8 cellular contexts compared by ENCODE assay signal in genomic region chr5:891837-892389, GRCh38. TPM values are rescaled to one million over a fixed set of nuclear protein-coding genes. Genes with fewer than 3 reads are reported as not detected.
DNase-seq lines count a peak whose midpoint lies in the region; ATAC-seq and TF ChIP-seq lines count a peak whose summit lies in the region.

No MANE protein-coding gene starts in this region.

- CTCF ChIA-PET in activated naive CD4-positive, alpha-beta T cell treated with anti-CD3 and anti-CD28 coated beads, Interleukin-2, amount 10 ng/mL, durations not matched to agents 7 days and 5 days (lab: Charles Lee): interaction anchor here (1.6 kb wide), 1 partner anchor 11 kb away, joined by 10 read pairs; no protein-coding TSS in a partner anchor

- peak overlapping the region; percentile 94 for H3K9ac ChIP-seq in HUES48 (ENCODE audit: low read depth, low read length)

- intact Hi-C loops in heart left ventricle (cut with DNase I): loop anchor here in 1 of 10 donors (5.0 kb wide), 1 partner anchor 115 kb away; no protein-coding TSS in a partner anchor

- H3K4me3 Mint-ChIP-seq in activated naive CD4-positive, alpha-beta T cell treated with anti-CD3 and anti-CD28 coated beads, Interleukin-2, amount 10 ng/mL, durations not matched to agents 7 days and 5 days: peak overlapping the region; percentile 85
- peak overlapping the region; percentile 94 for H3K4me3 Mint-ChIP-seq in activated T-helper 17 cell treated with anti-CD3 and anti-CD28 coated beads, Interleukin-2, amount 50 U/mL, for 72 hours

- WGBS in heart left ventricle, 4 donors: 12 to 31% (median 16%) methylated on average over 12 to 25 of the region's 25 CpGs

- peak overlapping the region; percentile 88 for H3K27ac Mint-ChIP-seq in activated naive CD4-positive, alpha-beta T cell treated with anti-CD3 and anti-CD28 coated beads, Interleukin-2, amount 10 ng/mL, durations not matched to agents 7 days and 5 days
- H3K27ac Mint-ChIP-seq in activated T-helper 17 cell treated with anti-CD3 and anti-CD28 coated beads, Interleukin-2, amount 50 U/mL, for 72 hours: peak overlapping the region; percentile 93

- H3K36me3 ChIP-seq in HUES48 (ENCODE audit: control insufficient read depth, insufficient read depth, low read length) (peaks cover 77% of the 10 kb centered on the region), heart left ventricle (peaks cover 0 to 46% (median 43%) of the 10 kb centered on the region in 9 donors)

- H3K27me3 Mint-ChIP-seq in activated naive CD4-positive, alpha-beta T cell treated with anti-CD3 and anti-CD28 coated beads, Interleukin-2, amount 10 ng/mL, durations not matched to agents 7 days and 5 days: no peaks in the 10 kb centered on the region
- no peaks in the 10 kb centered on the region for H3K27me3 Mint-ChIP-seq in activated T-helper 17 cell treated with anti-CD3 and anti-CD28 coated beads, Interleukin-2, amount 50 U/mL, for 72 hours

- H3K9me3 Mint-ChIP-seq in activated naive CD4-positive, alpha-beta T cell treated with anti-CD3 and anti-CD28 coated beads, Interleukin-2, amount 10 ng/mL, durations not matched to agents 7 days and 5 days: no peaks in the 10 kb centered on the region
- no peaks in the 10 kb centered on the region for H3K9me3 Mint-ChIP-seq in activated T-helper 17 cell treated with anti-CD3 and anti-CD28 coated beads, Interleukin-2, amount 50 U/mL, for 72 hours

- H3K27me3 ChIP-seq in HUES48 (ENCODE audit: control insufficient read depth, insufficient read depth, low read length) (no peaks in the 10 kb centered on the region), heart left ventricle (no peaks in the 10 kb centered on the region)

- H3K4me1 Mint-ChIP-seq in activated naive CD4-positive, alpha-beta T cell treated with anti-CD3 and anti-CD28 coated beads, Interleukin-2, amount 10 ng/mL, durations not matched to agents 7 days and 5 days: peaks cover 43% of the 10 kb centered on the region
- peaks cover 15% of the 10 kb centered on the region for H3K4me1 Mint-ChIP-seq in activated T-helper 17 cell treated with anti-CD3 and anti-CD28 coated beads, Interleukin-2, amount 50 U/mL, for 72 hours

- no peak for TF ChIP-seq POLR2A in heart left ventricle (IDR thresholded peaks at IDR 0.05)

- H3K27ac ChIP-seq in HUES48 (ENCODE audit: low read depth, low read length) (peak overlapping the region; percentile 91), heart left ventricle (peak overlapping the region; percentile 66 to 97 (median 91))

- H3K4me1 ChIP-seq in HUES48 (ENCODE audit: control insufficient read depth, insufficient read depth, low read length): peaks cover 9% of the 10 kb centered on the region; the same call in 1 of the 2 replicates
- peaks cover 0 to 24% (median 14%) of the 10 kb centered on the region in 12 donors for H3K4me1 ChIP-seq in heart left ventricle

- peak; percentile 18 for ATAC-seq in activated T-helper 17 cell treated with anti-CD3 and anti-CD28 coated beads, Interleukin-2, amount 50 U/mL, for 72 hours (replicated peaks)
- peak; percentile 8 to 39 (median 23) for ATAC-seq in heart left ventricle

- peak; percentile 29 for DNase-seq in activated naive CD4-positive, alpha-beta T cell treated with anti-CD3 and anti-CD28 coated beads, Interleukin-2, amount 10 ng/mL, durations not matched to agents 7 days and 5 days
- no peak for DNase-seq in activated naive CD4-positive, alpha-beta T cell (lab: John Stamatoyannopoulos, UW)
- DNase-seq in heart left ventricle (peak in 1 of 5 donors; percentile 53), putamen (ENCODE audit: low spot score) (peak; percentile 13), mucosa of gallbladder (ENCODE audit: low spot score) (no peak), ecto neural progenitor cell (ENCODE audit: low spot score) (no peak)

- no peaks in the 10 kb centered on the region for H3K9me3 ChIP-seq in HUES48 (ENCODE audit: control insufficient read depth, insufficient read depth, low read length)
- no peaks in the 10 kb centered on the region for H3K9me3 ChIP-seq in heart left ventricle

- peak overlapping the region; percentile 89 for H3K4me3 ChIP-seq in HUES48 (ENCODE audit: low read depth, low read length)
- peak overlapping the region; percentile 48 to 99 (median 84) for H3K4me3 ChIP-seq in heart left ventricle

- no peak for TF ChIP-seq CTCF in heart left ventricle (IDR thresholded peaks at IDR 0.05)

- peaks cover 64% of the 10 kb centered on the region for H3K36me3 Mint-ChIP-seq in activated naive CD4-positive, alpha-beta T cell treated with anti-CD3 and anti-CD28 coated beads, Interleukin-2, amount 10 ng/mL, durations not matched to agents 7 days and 5 days
- H3K36me3 Mint-ChIP-seq in activated T-helper 17 cell treated with anti-CD3 and anti-CD28 coated beads, Interleukin-2, amount 50 U/mL, for 72 hours (ENCODE audit: low read depth): peaks cover 63% of the 10 kb centered on the region

RNA-seq across cellular contexts. Expression of gene BRD9, which starts 0.7 kb away (rescaled TPM):
- total RNA-seq in activated T-helper 17 cell treated with anti-CD3 and anti-CD28 coated beads, Interleukin-2, amount 50 U/mL, for 72 hours: 10 to 100 TPM; 65.2 to 72.5 TPM
- total RNA-seq in heart left ventricle (10 to 100 TPM; 17.9 to 32.1 (median 23.9) TPM), mucosa of gallbladder (40.8 TPM)
- 10 to 100 TPM; 17.5 to 19.5 TPM for polyA plus RNA-seq in heart left ventricle

RNA-seq across cellular contexts. Expression of gene TRIP13, which starts 0.8 kb away (rescaled TPM):
- 10 to 100 TPM; 18.3 to 45.0 TPM for total RNA-seq in activated T-helper 17 cell treated with anti-CD3 and anti-CD28 coated beads, Interleukin-2, amount 50 U/mL, for 72 hours
- total RNA-seq in heart left ventricle: 1 to 10 TPM in 2 of 9 donors, under 1 TPM in 7; 0.31 to 4.2 (median 0.49) TPM
- polyA plus RNA-seq in heart left ventricle: 1 to 10 TPM in 1 of 2 donors, under 1 TPM in 1; 0.19 to 1.8 TPM
- 0.92 TPM for total RNA-seq in mucosa of gallbladder

RNA-seq across cellular contexts. Expression of gene ZDHHC11, which starts 41.1 kb away (rescaled TPM):
- total RNA-seq in activated T-helper 17 cell treated with anti-CD3 and anti-CD28 coated beads, Interleukin-2, amount 50 U/mL, for 72 hours: 10 to 100 TPM; 13.6 to 26.8 TPM
- total RNA-seq in heart left ventricle (10 to 100 TPM in 6 of 9 donors, 1 to 10 TPM in 3; 6.6 to 25.0 (median 10.8) TPM), mucosa of gallbladder (23.2 TPM)
- 10 to 100 TPM in 1 of 2 donors, 1 to 10 TPM in 1; 6.3 to 12.5 TPM for polyA plus RNA-seq in heart left ventricle

Comparison
In these comparisons a context has a peak if more than half of its experiments do, and no peak if none do; other contexts are left out.
1. DNase-seq: peak in activated naive CD4-positive, alpha-beta T cell treated with anti-CD3 and anti-CD28 coated beads, Interleukin-2, amount 10 ng/mL, durations not matched to agents 7 days and 5 days (single experiment) and putamen (single experiment); none in activated naive CD4-positive, alpha-beta T cell (0 of 4), mucosa of gallbladder (single experiment) and ecto neural progenitor cell (single experiment).